In the genomic region with DNA sequence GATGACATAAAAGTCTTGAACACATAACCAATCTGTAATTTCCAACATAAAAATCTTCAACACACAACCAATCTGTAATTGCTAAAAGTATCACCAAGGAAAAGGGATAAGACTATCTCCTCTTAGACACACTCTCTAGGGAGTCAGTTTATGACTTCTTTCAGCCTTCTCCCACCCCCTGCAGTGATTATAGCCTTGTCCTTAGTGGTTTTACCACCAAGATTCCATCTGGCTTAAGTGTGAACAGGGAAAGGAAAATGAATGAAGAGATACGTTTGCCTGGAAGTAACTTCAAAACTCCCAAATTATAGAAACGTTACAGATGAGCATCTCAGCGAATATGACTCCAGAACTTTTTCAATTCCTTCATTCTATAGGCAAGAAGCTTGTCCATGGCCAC, we compare ENCODE assay signal across 29 cellular contexts.
"Had no signal": no experiment of that assay in that cellular context is flagged by ENCODE, and none has a peak within 500 bp of the region (broad histone marks: within the 10 kb centered on the region; RNA-seq: fewer than 3 reads in every experiment).

No MANE protein-coding gene starts in this region.

- ATAC-seq: natural killer cell; psoas muscle; right cardiac atrium; right lobe of liver; stimulated activated memory B cell treated with anti-CD40 and anti-IgM and Interleukin-4, amounts not matched to agents 10 μg/mL and 1 μg/mL and 100 μg/mL, for 72 hours; stimulated activated naive CD8-positive, alpha-beta T cell treated with anti-CD3 and anti-CD28 coated beads, Interleukin-15, amount 100 ng/mL, for 72 hours; stimulated activated naive CD8-positive, alpha-beta T cell treated with anti-CD3 and anti-CD28 coated beads, Interleukin-15, Interleukin-2, amounts not matched to agents 100 U/mL and 50 U/mL, for 24 hours; upper lobe of right lung had no signal

- H3K27ac ChIP-seq: neural progenitor cell, ovary, parathyroid adenoma, psoas muscle, right lobe of liver, sigmoid colon, skin epidermis, spleen, suprapubic skin, testis, tibial artery, transverse colon, upper lobe of right lung, uterus had no signal

- H3K4me1 ChIP-seq: neural progenitor cell, parathyroid adenoma, psoas muscle, right lobe of liver, spleen, tibial artery, transverse colon, upper lobe of right lung, uterus had no signal

- H3K9me3 ChIP-seq: ovary, psoas muscle, right lobe of liver, suprapubic skin, testis, transverse colon, upper lobe of right lung, uterus had no signal

- H3K79me2 ChIP-seq: parathyroid adenoma had no signal

- H3K4me3 ChIP-seq: neural progenitor cell, ovary, psoas muscle, right lobe of liver, sigmoid colon, skin epidermis, smooth muscle cell, spleen, suprapubic skin, testis, tibial artery, transverse colon, upper lobe of right lung, uterus had no signal

- H3K4me2 ChIP-seq: neural progenitor cell, smooth muscle cell had no signal

- H3K27me3 ChIP-seq: neural progenitor cell, ovary, right lobe of liver, sigmoid colon, suprapubic skin, testis, tibial artery, transverse colon, upper lobe of right lung, uterus had no signal

- H3K9ac ChIP-seq: neural progenitor cell, parathyroid adenoma had no signal

- DNase-seq: natural killer cell; occipital lobe; ovary; posterior cingulate gyrus; psoas muscle; right cardiac atrium; right lobe of liver; sigmoid colon; spleen; stimulated activated CD4-positive, alpha-beta T cell treated with anti-CD3 and anti-CD28 coated beads, Interleukin-12 subunit alpha, Interleukin-12 subunit beta, amount 100 ng/mL, for 4 hours; stimulated activated CD4-positive, alpha-beta T cell treated with anti-CD3 and anti-CD28 coated beads, Interleukin-1b, Interleukin-23, amount 100 ng/mL, for 48 hours; stimulated activated CD4-positive, alpha-beta T cell treated with anti-CD3 and anti-CD28 coated beads, Interleukin-4, amount 100 ng/mL, for 1 hour; stimulated activated CD4-positive, alpha-beta T cell treated with anti-CD3 and anti-CD28 coated beads, Interleukin-4, amount 100 ng/mL, for 4 hours; stimulated activated CD8-positive, alpha-beta memory T cell treated with anti-CD3 and anti-CD28 coated beads, Interleukin-4, amount 100 ng/mL, for 48 hours; stimulated activated naive CD4-positive, alpha-beta T cell; stimulated activated naive CD8-positive, alpha-beta T cell treated with anti-CD3 and anti-CD28 coated beads, Interleukin-15, amount 100 ng/mL, for 72 hours; stimulated activated naive CD8-positive, alpha-beta T cell treated with anti-CD3 and anti-CD28 coated beads, Interleukin-15, Interleukin-2, amounts not matched to agents 100 U/mL and 50 U/mL, for 24 hours; substantia nigra; testis; tibial artery; transverse colon; upper lobe of right lung; uterus had no signal

- H3K36me3 ChIP-seq: neural progenitor cell, ovary, right lobe of liver, sigmoid colon, spleen, suprapubic skin, tibial artery, transverse colon, upper lobe of right lung, uterus had no signal
